In genomic region chr2:108935231-108935863, GRCh38 we compare ENCODE assay signal across 19 cellular contexts. TPM values are rescaled to one million over a fixed set of nuclear protein-coding genes. Genes with fewer than 3 reads are reported as not detected.
DNase-seq lines count a peak whose midpoint lies in the region; ATAC-seq, FAIRE-seq and TF ChIP-seq lines count a peak whose summit lies in the region.
"Had no signal": no experiment of that assay in that cellular context is flagged by ENCODE, and none has a peak within 500 bp of the region (broad histone marks: within the 10 kb centered on the region; RNA-seq: fewer than 3 reads in every experiment).

No MANE protein-coding gene starts in this region.

- H3K27me3 ChIP-seq in HepG2 (ENCODE audit: control insufficient read depth in 1 of 2, insufficient read depth in 2 of 2, low read length in 2 of 2) (peaks cover 2 to 41% of the 10 kb centered on the region in 2 experiments; a peak in 4 of 5 replicates), right lobe of liver (no peaks in the 10 kb centered on the region)
- H3K27me3 ChIP-seq: Peyer's patch, uterus had no signal

- H3K27ac ChIP-seq in HepG2 (ENCODE audit: extremely low read length, insufficient read depth, low read length) (no peak overlapping the region), right lobe of liver (no peak overlapping the region)
- H3K27ac ChIP-seq: Peyer's patch, uterus had no signal

- intact Hi-C loops in HepG2 (cut with micrococcal nuclease; ENCODE audit: unreplicated experiment) (no loop called here), right lobe of liver (cut with DNase I) (no loop called here)

- no peak for TF ChIP-seq POLR2A in HepG2 (IDR thresholded peaks at IDR 0.05; ENCODE audit: insufficient read depth in 1 of 2, low read depth in 2 of 2, low read length in 2 of 2)
- TF ChIP-seq POLR2A in right lobe of liver (IDR thresholded peaks at IDR 0.05): no peak

- CTCF ChIA-PET in HepG2 (lab: Yijun Ruan, JAX; ENCODE audit: low intra/inter-chr PET ratio, low total read pairs): no interaction called here

- no TSS peak for BruUV-seq in HepG2 (replicated peaks; lab: Mats Ljungman, UMichigan)

- TF ChIP-seq EP300 in HepG2 (IDR thresholded peaks at IDR 0.05; ENCODE audit: low read depth in 2 of 2, low read length in 2 of 2) (no peak), HepG2 (CRISPR knock-in tag; IDR thresholded peaks at IDR 0.05; ENCODE audit: borderline replicate concordance) (no peak)

- no peak overlapping the region for H3K4me3 ChIP-seq in HepG2 (replicated peaks in 1 of 3; ENCODE audit: insufficient read depth in 1 of 3, low read depth in 2 of 3, low read length in 3 of 3)
- H3K4me3 ChIP-seq in right lobe of liver: no peak overlapping the region
- H3K4me3 ChIP-seq: Peyer's patch, uterus had no signal

- TF ChIP-seq RAD21 in HepG2 (CRISPR knock-in tag; IDR thresholded peaks at IDR 0.05): no peak

- ATAC-seq in HepG2 (no peak), right lobe of liver (no peak), GM18858 (IDR thresholded peaks at IDR 0.05; ENCODE audit: unreplicated experiment) (no peak), GM19452 (IDR thresholded peaks at IDR 0.05; ENCODE audit: unreplicated experiment) (no peak)
- ATAC-seq: activated T-cell treated with anti-CD3 and anti-CD28 coated beads, Interleukin-2, amount 50 U/mL, for 72 hours; stimulated activated naive CD8-positive, alpha-beta T cell treated with anti-CD3 and anti-CD28 coated beads, Interleukin-15, Interleukin-2, amounts not matched to agents 100 U/mL and 50 U/mL, for 24 hours had no signal

- in situ Hi-C loops in HepG2 (cut with HindIII; ENCODE audit: extremely low pct_ligation_motif_present, low pct_unique_long_range_greater_than_20kb): no loop called here

- H3K9ac ChIP-seq in HepG2 (ENCODE audit: insufficient read depth, low read depth, low read length): no peak overlapping the region

- no peak for TF ChIP-seq CTCF in HepG2 (CRISPR knock-in tag; IDR thresholded peaks at IDR 0.05)
- no peak for TF ChIP-seq CTCF in right lobe of liver (IDR thresholded peaks at IDR 0.05)

- H3K4me1 ChIP-seq in HepG2 (ENCODE audit: insufficient read depth, low read length): no peaks in the 10 kb centered on the region
- no peaks in the 10 kb centered on the region for H3K4me1 ChIP-seq in right lobe of liver
- H3K4me1 ChIP-seq: uterus had no signal

- no peak for FAIRE-seq in HepG2 (lab: Jason Lieb, UNC)
- FAIRE-seq: TTC549 had no signal

- H2AFZ ChIP-seq in HepG2 (ENCODE audit: low read length): no peak overlapping the region

- DNase-seq in HepG2 (ENCODE audit: low spot score) (no peak), right lobe of liver (no peak), NCI-H82 treated with DMSO at 0.1 percent for 48 hours (lab: John Stamatoyannopoulos, UW; ENCODE audit: unreplicated experiment) (peak; percentile 86), left kidney (ENCODE audit: low read depth, low spot score) (peak; percentile 72), glomerular visceral epithelial cell (ENCODE audit: extremely low spot score) (no peak)
- no peak for DNase-seq in activated effector memory CD4-positive, alpha-beta T cell treated with Interleukin-2 at 50 U/mL for 16 hours
- DNase-seq: activated CD4-positive, alpha-beta memory T cell treated with anti-CD3 and anti-CD28 coated beads, Interleukin-2, amount 10 ng/mL, durations not matched to agents 7 days and 5 days; activated T-cell treated with anti-CD3 and anti-CD28 coated beads, Interleukin-2, amount 50 U/mL, for 72 hours; HFFc6; hippocampal formation; NCI-H187; NCI-H526 treated with DMSO at 0.1 percent for 48 hours; stimulated activated CD4-positive, alpha-beta T cell treated with anti-CD3 and anti-CD28 coated beads, Interleukin-12 subunit alpha, Interleukin-12 subunit beta, amount 100 ng/mL, for 4 hours; stimulated activated naive CD8-positive, alpha-beta T cell treated with anti-CD3 and anti-CD28 coated beads, Interleukin-15, Interleukin-2, amounts not matched to agents 100 U/mL and 50 U/mL, for 24 hours; uterus had no signal

- H3K36me3 ChIP-seq in HepG2 (replicated peaks in 1 of 2; ENCODE audit: control insufficient read depth in 1 of 2, insufficient read depth in 2 of 2, low read length in 2 of 2): no peaks in the 10 kb centered on the region
- no peaks in the 10 kb centered on the region for H3K36me3 ChIP-seq in right lobe of liver
- H3K36me3 ChIP-seq: Peyer's patch, uterus had no signal

- H3K79me2 ChIP-seq in HepG2 (ENCODE audit: insufficient read depth, low read length): no peaks in the 10 kb centered on the region

- no peaks in the 10 kb centered on the region for H4K20me1 ChIP-seq in HepG2 (ENCODE audit: insufficient read depth, low read length)

- POLR2A ChIA-PET in HepG2 (lab: Yijun Ruan, JAX): no interaction called here

- WGBS in HepG2 (ENCODE audit: low lambda C conversion rate): 27% methylated on average over 6 of the region's 6 CpGs
- 79% methylated on average over 4 of the region's 6 CpGs for WGBS in right lobe of liver (ENCODE audit: insufficient coverage, low coverage, low lambda C conversion rate, missing lambda C conversion rate)

- H3K9me3 ChIP-seq in HepG2 (ENCODE audit: low read length): no peaks in the 10 kb centered on the region
- no peaks in the 10 kb centered on the region for H3K9me3 ChIP-seq in right lobe of liver
- H3K9me3 ChIP-seq: Peyer's patch, uterus had no signal

- H3K4me2 ChIP-seq in HepG2 (ENCODE audit: low read depth, low read length): no peak overlapping the region

TF ChIP-seq in HepG2, 621 proteins besides CTCF, POLR2A, EP300 and RAD21:
- TF ChIP-seq MAFK (conservative IDR thresholded peaks at IDR 0.05 in 1 of 2, IDR thresholded peaks at IDR 0.05 in 1 of 2; ENCODE audit: low read length in 2 of 2) (0 out of 4 replicates have a peak, but pooled peaks of 1 of the 2 experiments have one; percentile 38), MAFF (IDR thresholded peaks at IDR 0.05; ENCODE audit: low read depth, low read length) (0 out of 2 replicates have a peak, but pooled peaks have one; percentile 14)
- TF ChIP-seq, protein P1, sequence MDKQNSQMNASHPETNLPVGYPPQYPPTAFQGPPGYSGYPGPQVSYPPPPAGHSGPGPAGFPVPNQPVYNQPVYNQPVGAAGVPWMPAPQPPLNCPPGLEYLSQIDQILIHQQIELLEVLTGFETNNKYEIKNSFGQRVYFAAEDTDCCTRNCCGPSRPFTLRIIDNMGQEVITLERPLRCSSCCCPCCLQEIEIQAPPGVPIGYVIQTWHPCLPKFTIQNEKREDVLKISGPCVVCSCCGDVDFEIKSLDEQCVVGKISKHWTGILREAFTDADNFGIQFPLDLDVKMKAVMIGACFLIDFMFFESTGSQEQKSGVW (CRISPR knock-in tag; IDR thresholded peaks at IDR 0.05; ENCODE audit: borderline replicate concordance): no peak

RNA-seq across cellular contexts. Expression of gene EDAR, which starts 53.7 kb away (rescaled TPM):
- total RNA-seq in HepG2 (2016; rRNA removed; fragmentation: Illumina TruSeq; extraction: Trizol): not detected in 2 replicates
- total RNA-seq in HepG2 (2016; cell fraction: cytosol; rRNA removed; fragmentation: Illumina TruSeq; extraction: Trizol; ENCODE audit: low read depth): not detected in 2 replicates
- total RNA-seq in HepG2 (2016; cell fraction: insoluble cytoplasmic fraction; rRNA removed; fragmentation: Illumina TruSeq; extraction: Trizol): not detected in 2 replicates
- not detected in 2 replicates for total RNA-seq in HepG2 (2016; cell fraction: membrane; rRNA removed; fragmentation: Illumina TruSeq; extraction: Trizol)
- total RNA-seq in HepG2 (2016; cell fraction: nucleus; rRNA removed; fragmentation: Illumina TruSeq; extraction: Trizol): not detected in 2 replicates
- polyA plus RNA-seq in HepG2 (2011; rRNA removed): not detected in 2 replicates
- polyA plus RNA-seq in HepG2 (2011; cell fraction: cytosol; rRNA removed): not detected in 2 replicates
- not detected in 2 replicates for polyA plus RNA-seq in HepG2 (2011; cell fraction: nucleus; rRNA removed)
- polyA plus RNA-seq in HepG2 (2012): not detected in 2 replicates
- polyA plus RNA-seq in HepG2 (2016; cell fraction: cytosol; fragmentation: Illumina TruSeq; extraction: Trizol; ENCODE audit: low read depth): not detected in 2 replicates
- polyA plus RNA-seq in HepG2 (2016; cell fraction: insoluble cytoplasmic fraction; fragmentation: Illumina TruSeq; extraction: Trizol; ENCODE audit: low read depth): not detected in 2 replicates
- polyA plus RNA-seq in HepG2 (2016; cell fraction: membrane; fragmentation: Illumina TruSeq; extraction: Trizol; ENCODE audit: low read depth): not detected in 2 replicates
- polyA plus RNA-seq in HepG2 (2016; cell fraction: nucleus; fragmentation: Illumina TruSeq; extraction: Trizol; ENCODE audit: insufficient read depth, low read depth): not detected in 2 replicates
- polyA minus RNA-seq in HepG2 (2011; rRNA and poly(A)+ RNA removed; ENCODE audit: low replicate concordance): 0.16 TPM in 1 of 2 replicates, not detected in the other
- polyA minus RNA-seq in HepG2 (2011; cell fraction: cytosol; rRNA and poly(A)+ RNA removed): not detected in 2 replicates
- not detected in 2 replicates for polyA minus RNA-seq in HepG2 (2011; cell fraction: nucleus; rRNA and poly(A)+ RNA removed)
- total RNA-seq in right lobe of liver: 1 to 10 TPM in 1 of 6 experiments, under 1 TPM in 5; 0.06 to 1.6 (median 0.28) TPM
- total RNA-seq: activated CD4-positive, alpha-beta memory T cell treated with anti-CD3 and anti-CD28 coated beads, Interleukin-2, amount 10 ng/mL, durations not matched to agents 7 days and 5 days; HFFc6 had no signal

Comparison
In these comparisons a context has a peak if more than half of its experiments do, and no peak if none do; other contexts are left out.
1. DNase-seq: peak in NCI-H82 treated with DMSO at 0.1 percent for 48 hours (single experiment) and left kidney (single experiment); none in HepG2 (single experiment), right lobe of liver (0 of 3), activated effector memory CD4-positive, alpha-beta T cell treated with Interleukin-2 at 50 U/mL for 16 hours (single experiment) and glomerular visceral epithelial cell (single experiment).